In the genomic region with DNA sequence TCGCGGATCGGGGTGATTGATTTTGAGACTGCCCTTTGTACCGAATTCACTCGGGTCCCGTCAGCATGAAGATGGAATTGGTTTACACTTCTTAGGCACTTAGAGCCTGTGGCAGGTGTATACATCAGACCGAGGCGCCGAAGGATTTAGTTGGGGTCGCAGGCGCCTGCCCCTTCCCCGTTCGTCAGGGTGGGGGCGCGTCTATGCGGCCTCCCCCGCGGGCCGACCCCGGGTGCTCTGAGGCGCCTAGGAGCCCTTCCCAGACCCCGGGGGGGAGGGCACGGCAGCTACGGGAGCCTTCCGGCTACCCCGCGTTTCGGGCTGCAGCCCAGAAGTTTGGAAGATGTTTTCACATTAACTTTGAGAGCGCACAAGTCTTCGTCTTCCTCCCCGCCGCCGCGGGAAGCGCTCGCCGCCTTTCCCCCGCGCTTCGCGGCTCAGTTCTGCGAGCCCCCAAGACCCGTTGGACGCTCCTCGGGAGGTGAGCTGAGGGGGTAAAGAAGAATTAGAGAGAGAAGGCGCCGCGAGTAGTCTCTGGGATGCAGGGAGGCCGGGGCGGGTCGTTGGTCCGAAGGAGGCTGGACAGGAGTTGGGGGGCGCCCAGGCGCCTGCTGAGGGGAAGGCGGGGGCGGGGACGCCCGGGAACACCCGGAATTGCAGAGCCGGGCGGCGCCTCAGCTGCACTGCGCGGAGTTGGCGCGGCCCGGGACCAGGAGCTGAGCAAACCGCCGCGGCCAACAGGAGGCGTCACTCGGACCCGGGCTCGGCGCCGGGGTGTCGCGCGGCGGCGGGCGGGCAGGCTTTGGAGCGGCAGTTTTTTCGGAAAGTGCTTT, we compare ENCODE assay signal across 8 cellular contexts. TPM values are rescaled to one million over a fixed set of nuclear protein-coding genes. Genes with fewer than 3 reads are reported as not detected.
A peak's percentile ranks its signal among the peaks of the same experiment; 100 is the strongest.
DNase-seq lines count a peak whose midpoint lies in the region; ATAC-seq and TF ChIP-seq lines count a peak whose summit lies in the region.

No MANE protein-coding gene starts in this region.

- no peaks in the 10 kb centered on the region for H3K27me3 ChIP-seq in lung (ENCODE audit: control insufficient read depth, insufficient read depth)

- no peaks in the 10 kb centered on the region for H3K9me3 ChIP-seq in lung (ENCODE audit: control insufficient read depth in 2 of 2, insufficient read depth in 1 of 2, low read length in 1 of 2)

- ATAC-seq in lung (ENCODE audit: insufficient read depth, low FRiP score) (peak; percentile 22), GM21717 (IDR thresholded peaks at IDR 0.05; ENCODE audit: unreplicated experiment) (no peak)

- no peak for TF ChIP-seq CTCF in lung (IDR thresholded peaks at IDR 0.05; ENCODE audit: control extremely low read depth, extremely low read depth)

- H3K36me3 ChIP-seq in lung (ENCODE audit: control insufficient read depth in 2 of 2, insufficient read depth in 2 of 2, low read length in 2 of 2), result peaks cover 4 to 6% of the 10 kb centered on the region in 2 donors

- peak overlapping the region; percentile 93 to 98 for H3K27ac ChIP-seq in lung (ENCODE audit: low read depth in 1 of 2, low read length in 1 of 2)

- peak overlapping the region; percentile 85 for H3K4me3 ChIP-seq in lung

- DNase-seq in DMS79 treated with DMSO at 0.1 percent for 48 hours (lab: John Stamatoyannopoulos, UW), result peak; percentile 28
- no peak for DNase-seq in DMS79 (lab: John Stamatoyannopoulos, UW)
- peak; percentile 63 for DNase-seq in NCI-H1105 (lab: John Stamatoyannopoulos, UW)
- DNase-seq in activated CD4-positive, alpha-beta T cell treated with anti-CD3 and anti-CD28 coated beads, Interleukin-2, amount 50 U/mL, for 48 hours, result peak; percentile 51 to 55
- peak; percentile 24 for DNase-seq in effector CD4-positive, alpha-beta T cell
- DNase-seq in lung (ENCODE audit: low spot score), result peak; percentile 48
- peak in 2 of 3 donors; percentile 10 to 22 for DNase-seq in stimulated activated CD4-positive, alpha-beta T cell treated with anti-CD3 and anti-CD28 coated beads, TNF-alpha, amount 100 ng/mL, for 1 hour (ENCODE audit: low read depth in 3 of 3, low spot score in 1 of 3)

- H3K4me1 ChIP-seq in lung (ENCODE audit: control insufficient read depth in 2 of 2, insufficient read depth in 2 of 2, low read length in 2 of 2), result peaks cover 6 to 17% of the 10 kb centered on the region in 2 donors

- WGBS in lung, 2 donors, result 0% methylated on average over 82 to 84 of the region's 84 CpGs

RNA-seq across cellular contexts. Expression of a gene that starts 0.7 kb away (rescaled TPM):
- 10 to 100 TPM; 51.4 to 56.1 TPM for total RNA-seq in lung
- polyA plus RNA-seq in lung, result 10 to 100 TPM; 20.8 to 28.6 TPM
